In the genomic region with DNA sequence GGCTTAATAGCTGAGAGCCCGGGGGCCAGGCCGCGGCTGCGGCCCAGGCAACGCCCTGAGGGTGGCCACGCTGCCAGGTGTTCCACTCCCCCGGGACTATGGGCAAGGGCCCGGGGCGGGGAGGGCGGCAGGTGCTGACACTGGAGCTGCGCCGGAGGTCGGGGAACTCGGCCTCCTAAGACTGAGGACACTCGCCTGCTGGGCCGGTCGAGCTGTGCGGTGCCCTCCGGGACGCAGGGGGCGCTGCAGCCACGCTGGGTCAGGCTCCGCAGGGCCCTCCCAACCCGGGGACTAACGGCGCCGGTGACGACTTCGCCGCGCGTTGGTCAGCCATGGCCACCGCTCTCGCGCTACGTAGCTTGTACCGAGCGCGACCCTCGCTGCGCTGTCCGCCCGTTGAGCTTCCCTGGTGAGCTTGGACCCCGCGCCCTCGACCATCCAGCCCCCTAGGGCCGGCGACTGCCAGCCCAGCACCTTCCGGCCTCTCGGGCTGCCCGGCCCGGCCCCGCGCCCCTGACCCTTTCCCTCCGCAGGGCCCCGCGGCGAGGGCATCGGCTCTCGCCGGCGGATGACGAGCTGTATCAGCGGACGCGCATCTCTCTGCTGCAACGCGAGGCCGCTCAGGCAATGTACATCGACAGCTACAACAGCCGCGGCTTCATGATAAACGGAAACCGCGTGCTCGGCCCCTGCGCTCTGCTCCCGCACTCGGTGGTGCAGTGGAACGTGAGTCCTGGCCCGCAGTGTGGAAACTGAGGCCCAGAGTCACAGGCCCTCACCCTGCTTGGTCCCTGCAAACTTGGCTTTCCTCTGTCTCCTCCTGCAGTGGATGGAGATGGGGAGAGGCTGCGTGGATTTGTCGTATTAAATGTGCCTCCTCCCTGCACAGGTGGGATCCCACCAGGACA, we compare ENCODE assay signal across 1 cellular context.
TF ChIP-seq lines count a peak whose summit lies in the region.

A gene with protein sequence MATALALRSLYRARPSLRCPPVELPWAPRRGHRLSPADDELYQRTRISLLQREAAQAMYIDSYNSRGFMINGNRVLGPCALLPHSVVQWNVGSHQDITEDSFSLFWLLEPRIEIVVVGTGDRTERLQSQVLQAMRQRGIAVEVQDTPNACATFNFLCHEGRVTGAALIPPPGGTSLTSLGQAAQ (plus strand): TSS at position 309 of the 908 bp plus-strand sequence. CDS start 24 bp downstream, at position 333.

TF ChIP-seq in HepG2, 621 proteins besides CTCF, POLR2A, EP300 and RAD21 (continued from another document and continues in another):
- TF ChIP-seq ZNF513 (CRISPR knock-in tag; conservative IDR thresholded peaks at IDR 0.05) = no peak
- TF ChIP-seq, protein P1, sequence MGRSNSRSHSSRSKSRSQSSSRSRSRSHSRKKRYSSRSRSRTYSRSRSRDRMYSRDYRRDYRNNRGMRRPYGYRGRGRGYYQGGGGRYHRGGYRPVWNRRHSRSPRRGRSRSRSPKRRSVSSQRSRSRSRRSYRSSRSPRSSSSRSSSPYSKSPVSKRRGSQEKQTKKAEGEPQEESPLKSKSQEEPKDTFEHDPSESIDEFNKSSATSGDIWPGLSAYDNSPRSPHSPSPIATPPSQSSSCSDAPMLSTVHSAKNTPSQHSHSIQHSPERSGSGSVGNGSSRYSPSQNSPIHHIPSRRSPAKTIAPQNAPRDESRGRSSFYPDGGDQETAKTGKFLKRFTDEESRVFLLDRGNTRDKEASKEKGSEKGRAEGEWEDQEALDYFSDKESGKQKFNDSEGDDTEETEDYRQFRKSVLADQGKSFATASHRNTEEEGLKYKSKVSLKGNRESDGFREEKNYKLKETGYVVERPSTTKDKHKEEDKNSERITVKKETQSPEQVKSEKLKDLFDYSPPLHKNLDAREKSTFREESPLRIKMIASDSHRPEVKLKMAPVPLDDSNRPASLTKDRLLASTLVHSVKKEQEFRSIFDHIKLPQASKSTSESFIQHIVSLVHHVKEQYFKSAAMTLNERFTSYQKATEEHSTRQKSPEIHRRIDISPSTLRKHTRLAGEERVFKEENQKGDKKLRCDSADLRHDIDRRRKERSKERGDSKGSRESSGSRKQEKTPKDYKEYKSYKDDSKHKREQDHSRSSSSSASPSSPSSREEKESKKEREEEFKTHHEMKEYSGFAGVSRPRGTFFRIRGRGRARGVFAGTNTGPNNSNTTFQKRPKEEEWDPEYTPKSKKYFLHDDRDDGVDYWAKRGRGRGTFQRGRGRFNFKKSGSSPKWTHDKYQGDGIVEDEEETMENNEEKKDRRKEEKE (IDR thresholded peaks at IDR 0.05) = no peak
- no peak for TF ChIP-seq LCORL (IDR thresholded peaks at IDR 0.05)
- TF ChIP-seq LCORL (CRISPR knock-in tag; IDR thresholded peaks at IDR 0.05) = peak; percentile 55; the same call in 1 of the 2 replicates
- TF ChIP-seq SAFB2 (CRISPR knock-in tag; IDR thresholded peaks at IDR 0.05; ENCODE audit: borderline replicate concordance, low read depth) = peak; percentile 81
- no peak for TF ChIP-seq ZNF101 (CRISPR knock-in tag; IDR thresholded peaks at IDR 0.05; ENCODE audit: borderline replicate concordance, low read depth)
- TF ChIP-seq MEIS1 (CRISPR knock-in tag; IDR thresholded peaks at IDR 0.05; ENCODE audit: borderline replicate concordance) = no peak
- 0 out of 2 replicates have a peak, but pooled peaks have one; percentile 25 for TF ChIP-seq SIN3A (IDR thresholded peaks at IDR 0.05; ENCODE audit: borderline replicate concordance, low read depth, low read length)
- peak; percentile 50; the same call in 1 of the 2 replicates for TF ChIP-seq HNF4A (CRISPR knock-in tag; IDR thresholded peaks at IDR 0.05)
- no peak for TF ChIP-seq FIP1L1 (IDR thresholded peaks at IDR 0.05; ENCODE audit: borderline replicate concordance, insufficient read depth, low read depth, low read length)
- TF ChIP-seq ZFP82 (CRISPR knock-in tag; IDR thresholded peaks at IDR 0.05; ENCODE audit: borderline replicate concordance) = peak; percentile 52; the same call in 1 of the 2 replicates
- TF ChIP-seq ATF5 (CRISPR knock-in tag; IDR thresholded peaks at IDR 0.05; ENCODE audit: low read depth) = peak; percentile 2; the same call in 1 of the 2 replicates
- no peak for TF ChIP-seq CEBPZ (IDR thresholded peaks at IDR 0.05; ENCODE audit: low read length)
- TF ChIP-seq PCBP1 (IDR thresholded peaks at IDR 0.05; ENCODE audit: borderline replicate concordance, low read depth, low read length) = no peak
- TF ChIP-seq NFIC (IDR thresholded peaks at IDR 0.05; ENCODE audit: low read length) = no peak
- peak; percentile 89 for TF ChIP-seq NAIF1 (CRISPR knock-in tag; IDR thresholded peaks at IDR 0.05; ENCODE audit: borderline replicate concordance)
- TF ChIP-seq ZFP41 (CRISPR knock-in tag; IDR thresholded peaks at IDR 0.05; ENCODE audit: borderline replicate concordance) = peak; percentile 79; the same call in 1 of the 2 replicates
- TF ChIP-seq THYN1 (CRISPR knock-in tag; IDR thresholded peaks at IDR 0.05; ENCODE audit: borderline replicate concordance, low read depth) = no peak
- TF ChIP-seq MLLT10 (CRISPR knock-in tag; IDR thresholded peaks at IDR 0.05) = peak; percentile 30; the same call in 1 of the 2 replicates
- TF ChIP-seq ZNF784 (CRISPR knock-in tag; IDR thresholded peaks at IDR 0.05; ENCODE audit: borderline replicate concordance) = peak; percentile 64; the same call in 1 of the 2 replicates
- no peak for TF ChIP-seq HNF4G (IDR thresholded peaks at IDR 0.05; ENCODE audit: borderline replicate concordance, low read depth, low read length)
- no peak for TF ChIP-seq HNF4G (CRISPR knock-in tag; IDR thresholded peaks at IDR 0.05; ENCODE audit: borderline replicate concordance, low read depth)
- TF ChIP-seq, protein P2, sequence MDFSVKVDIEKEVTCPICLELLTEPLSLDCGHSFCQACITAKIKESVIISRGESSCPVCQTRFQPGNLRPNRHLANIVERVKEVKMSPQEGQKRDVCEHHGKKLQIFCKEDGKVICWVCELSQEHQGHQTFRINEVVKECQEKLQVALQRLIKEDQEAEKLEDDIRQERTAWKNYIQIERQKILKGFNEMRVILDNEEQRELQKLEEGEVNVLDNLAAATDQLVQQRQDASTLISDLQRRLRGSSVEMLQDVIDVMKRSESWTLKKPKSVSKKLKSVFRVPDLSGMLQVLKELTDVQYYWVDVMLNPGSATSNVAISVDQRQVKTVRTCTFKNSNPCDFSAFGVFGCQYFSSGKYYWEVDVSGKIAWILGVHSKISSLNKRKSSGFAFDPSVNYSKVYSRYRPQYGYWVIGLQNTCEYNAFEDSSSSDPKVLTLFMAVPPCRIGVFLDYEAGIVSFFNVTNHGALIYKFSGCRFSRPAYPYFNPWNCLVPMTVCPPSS (IDR thresholded peaks at IDR 0.05) = no peak
- no peak for TF ChIP-seq PLRG1 (conservative IDR thresholded peaks at IDR 0.05)
- TF ChIP-seq POGZ (CRISPR knock-in tag; IDR thresholded peaks at IDR 0.05) = peak; percentile 88
- TF ChIP-seq TBL1XR1 (IDR thresholded peaks at IDR 0.05; ENCODE audit: borderline replicate concordance, low read length, partially characterized antibody) = no peak
- TF ChIP-seq ZBTB38 (CRISPR knock-in tag; IDR thresholded peaks at IDR 0.05) = no peak
- TF ChIP-seq MAZ (IDR thresholded peaks at IDR 0.05; ENCODE audit: borderline replicate concordance, low read depth, low read length) = peak; percentile 67
- TF ChIP-seq MAZ (CRISPR knock-in tag; IDR thresholded peaks at IDR 0.05; ENCODE audit: low read depth) = peak; percentile 45; the same call in 1 of the 2 replicates
- no peak for TF ChIP-seq MTA3 (CRISPR knock-in tag; IDR thresholded peaks at IDR 0.05)
- peak; percentile 58; the same call in 1 of the 2 replicates for TF ChIP-seq PITX1 (CRISPR knock-in tag; IDR thresholded peaks at IDR 0.05)
- TF ChIP-seq FOSL2 (CRISPR knock-in tag; IDR thresholded peaks at IDR 0.05) = peak; percentile 44; the same call in 1 of the 2 replicates
- TF ChIP-seq RBFOX2 (IDR thresholded peaks at IDR 0.05; ENCODE audit: low read depth, low read length) = peak; percentile 88
- TF ChIP-seq ZFP36 (IDR thresholded peaks at IDR 0.05; ENCODE audit: borderline replicate concordance, low read depth, low read length, partially characterized antibody) = no peak
- no peak; the same call in 1 of the 2 replicates for TF ChIP-seq HOXA5 (CRISPR knock-in tag; IDR thresholded peaks at IDR 0.05)
- TF ChIP-seq KLF16 (CRISPR knock-in tag; IDR thresholded peaks at IDR 0.05) = no peak; a peak in 2 of 4 replicates
- no peak for TF ChIP-seq PAF1 (CRISPR knock-in tag; IDR thresholded peaks at IDR 0.05)
- peak; percentile 56 for TF ChIP-seq ZNF883 (CRISPR knock-in tag; IDR thresholded peaks at IDR 0.05; ENCODE audit: not compliant biosample characterization)
- TF ChIP-seq ZNF572 (CRISPR knock-in tag; IDR thresholded peaks at IDR 0.05) = no peak
- no peak; the same call in 1 of the 2 replicates for TF ChIP-seq ZNF543 (CRISPR knock-in tag; IDR thresholded peaks at IDR 0.05)
